Comparison of ENCODE assay signal across 8 cellular contexts in genomic region chr2:165953655-165954606, GRCh38. TPM values are rescaled to one million over a fixed set of nuclear protein-coding genes. Genes with fewer than 3 reads are reported as not detected.
A peak's percentile ranks its signal among the peaks of the same experiment; 100 is the strongest.
DNase-seq lines count a peak whose midpoint lies in the region; ATAC-seq and TF ChIP-seq lines count a peak whose summit lies in the region.

Gene TTC21B (minus strand): TSS chr2:165953776. CDS start chr2:165953705, 71 bp downstream.

- H3K9me2 ChIP-seq in OCI-LY1 (ENCODE audit: low read depth, low read length) = no peaks in the 10 kb centered on the region

- peak; percentile 95 for ATAC-seq in GM21447 (IDR thresholded peaks at IDR 0.05; ENCODE audit: unreplicated experiment)

- H3K4me1 Mint-ChIP-seq in endothelial cell (ENCODE audit: unreplicated experiment) = peaks cover 8% of the 10 kb centered on the region
- peaks cover 9% of the 10 kb centered on the region for H3K4me1 Mint-ChIP-seq in mesothelial cell of epicardium

- H3K4me3 Mint-ChIP-seq in endothelial cell (ENCODE audit: unreplicated experiment) (no peak within 1 kb of the TSS), mesothelial cell of epicardium (peak within 1 kb of the TSS; percentile 50)

- peak; percentile 81 for TF ChIP-seq CTCF in OCI-LY1 (IDR thresholded peaks at IDR 0.05; ENCODE audit: low read length)
- peak; percentile 99 for TF ChIP-seq CTCF in endothelial cell (IDR thresholded peaks at IDR 0.05; ENCODE audit: unreplicated experiment)
- peak; percentile 99 for TF ChIP-seq CTCF in mesothelial cell of epicardium (IDR thresholded peaks at IDR 0.05; ENCODE audit: unreplicated experiment)

- H3K27me3 Mint-ChIP-seq in endothelial cell (ENCODE audit: unreplicated experiment) (no peaks in the 10 kb centered on the region), mesothelial cell of epicardium (ENCODE audit: low read depth) (no peaks in the 10 kb centered on the region)

- H3K27me3 ChIP-seq in HUES64 (ENCODE audit: insufficient read depth, low read length) = peaks cover 4% of the 10 kb centered on the region; the same call in 1 of the 2 replicates
- no peaks in the 10 kb centered on the region for H3K27me3 ChIP-seq in OCI-LY1 (ENCODE audit: insufficient read depth, low read length)

- H3K9ac ChIP-seq in HUES64 (ENCODE audit: low read depth, low read length) = peak within 1 kb of the TSS; percentile 75
- H3K9ac ChIP-seq in OCI-LY1 (ENCODE audit: low read length) = peak within 1 kb of the TSS; percentile 78

- H3K27ac Mint-ChIP-seq in endothelial cell (ENCODE audit: unreplicated experiment) (no peak within 1 kb of the TSS), mesothelial cell of epicardium (peak within 1 kb of the TSS; percentile 44)

- H3K9me3 Mint-ChIP-seq in endothelial cell (ENCODE audit: unreplicated experiment) (no peaks in the 10 kb centered on the region), mesothelial cell of epicardium (no peaks in the 10 kb centered on the region)

- H3K4me3 ChIP-seq in HUES64 (ENCODE audit: low read length) (peak within 1 kb of the TSS; percentile 90), OCI-LY1 (ENCODE audit: low read depth, low read length, poor library complexity, severe bottlenecking) (peak within 1 kb of the TSS; percentile 85)

- H3K27ac ChIP-seq in HUES64 (ENCODE audit: low read depth, low read length) = peak within 1 kb of the TSS; percentile 68
- H3K27ac ChIP-seq in OCI-LY1 (ENCODE audit: low read depth, low read length, poor library complexity, severe bottlenecking) = peak within 1 kb of the TSS; percentile 4

- H4K20me1 ChIP-seq in OCI-LY1 (ENCODE audit: insufficient read depth, low read length) = no peaks in the 10 kb centered on the region

- H3K9me3 ChIP-seq in HUES64 (ENCODE audit: insufficient read depth, low read depth, low read length) = no peaks in the 10 kb centered on the region
- H3K9me3 ChIP-seq in OCI-LY1 (ENCODE audit: low read length) = no peaks in the 10 kb centered on the region

- H3K36me3 ChIP-seq in HUES64 (ENCODE audit: insufficient read depth, low read length) (peaks cover 5% of the 10 kb centered on the region), OCI-LY1 (ENCODE audit: insufficient read depth, low read length) (peaks cover 7% of the 10 kb centered on the region; the same call in 1 of the 2 replicates)

- DNase-seq in DMS 273 (lab: John Stamatoyannopoulos, UW; ENCODE audit: unreplicated experiment) (peak; percentile 99), endothelial cell (ENCODE audit: low spot score) (peak; percentile 97), mesothelial cell of epicardium (ENCODE audit: low spot score in 2 of 2, unreplicated experiment in 2 of 2) (peak; percentile 91 to 97)
- peak; percentile 95 for DNase-seq in activated CD8-positive, alpha-beta memory T cell treated with anti-CD3 and anti-CD28 coated beads, Interleukin-2, amount 50 U/mL, for 4 hours
- peak; percentile 88 to 90 for DNase-seq in stimulated activated CD8-positive, alpha-beta memory T cell treated with anti-CD3 and anti-CD28 coated beads, Interleukin-15, amount 100 ng/mL, for 48 hours (ENCODE audit: low read depth in 2 of 2)

- H3F3A ChIP-seq in OCI-LY1 (ENCODE audit: insufficient read depth, low read length) = no peaks in the 10 kb centered on the region

- under 1% methylated on average over 55 of the region's 55 CpGs for WGBS in HUES64

- peaks cover 7% of the 10 kb centered on the region; the same call in 1 of the 2 replicates for H3K79me2 ChIP-seq in OCI-LY1 (ENCODE audit: insufficient read depth, low read length)

- H2AFZ ChIP-seq in OCI-LY1 (ENCODE audit: low read length) = peak within 1 kb of the TSS; percentile 43; the same call in 1 of the 2 replicates

- peak within 1 kb of the TSS; percentile 94 for H3K4me2 ChIP-seq in OCI-LY1 (ENCODE audit: low read length)

- peaks cover 9% of the 10 kb centered on the region for H3K4me1 ChIP-seq in HUES64 (ENCODE audit: insufficient read depth, low read length)
- H3K4me1 ChIP-seq in OCI-LY1 (ENCODE audit: insufficient read depth, low read length, severe bottlenecking) = peaks cover 21% of the 10 kb centered on the region

- no peaks in the 10 kb centered on the region for H3K36me3 Mint-ChIP-seq in endothelial cell (ENCODE audit: low read depth, unreplicated experiment)
- H3K36me3 Mint-ChIP-seq in mesothelial cell of epicardium = no peaks in the 10 kb centered on the region

RNA-seq across cellular contexts. Expression of gene TTC21B, which starts in this region (rescaled TPM):
- polyA plus RNA-seq in HUES64 (2013, experiment 1 of 2) = 14.2 TPM
- polyA plus RNA-seq in HUES64 (2013, experiment 2 of 2) = 15.8 TPM
- total RNA-seq in endothelial cell (ENCODE audit: unreplicated experiment) (101 TPM), mesothelial cell of epicardium (30.4 to 33.9 TPM (median 33.8 TPM) in 3 replicates)

Comparison
In these comparisons a context has a peak if more than half of its experiments do, and no peak if none do; other contexts are left out.
1. Peak in every context shown above with its lines: DNase-seq, ATAC-seq, H3K4me3 ChIP-seq and H3K27ac ChIP-seq.